Comparison of ENCODE assay signal across 9 cellular contexts in genomic region chr11:73178092-73178539, GRCh38. TPM values are rescaled to one million over a fixed set of nuclear protein-coding genes. Genes with fewer than 3 reads are reported as not detected.
DNase-seq lines count a peak whose midpoint lies in the region; ATAC-seq and TF ChIP-seq lines count a peak whose summit lies in the region.
"Had no signal": no experiment of that assay in that cellular context is flagged by ENCODE, and none has a peak within 500 bp of the region (broad histone marks: within the 10 kb centered on the region; RNA-seq: fewer than 3 reads in every experiment).

No MANE protein-coding gene starts in this region.

- H4K20me1 ChIP-seq in SK-N-SH (ENCODE audit: insufficient read depth): no peaks in the 10 kb centered on the region

- H3K4me3 ChIP-seq in CD4-positive, alpha-beta memory T cell (ENCODE audit: low read length in 2 of 2): no peak overlapping the region
- H3K4me3 ChIP-seq in SK-N-SH (ENCODE audit: low read depth in 2 of 2, low read length in 1 of 2) (no peak overlapping the region; a peak in 1 of 4 replicates), upper lobe of left lung (no peak overlapping the region)

- ATAC-seq in GM21381 (IDR thresholded peaks at IDR 0.05; ENCODE audit: unreplicated experiment) (peak; percentile 77), upper lobe of left lung (ENCODE audit: low FRiP score in 2 of 2) (peak; percentile 92 to 93)

- POLR2A ChIA-PET in CD4-positive, alpha-beta memory T cell (lab: Charles Lee; ENCODE audit: partially characterized antibody): interaction anchor here (0.5 to 2.8 kb wide), 7 partner anchors 35 to 492 kb away, joined by 3 to 27 read pairs (median 5); partner anchors contain the start of gene FCHSD2
- POLR2A ChIA-PET in SK-N-SH (lab: Yijun Ruan, JAX): interaction anchor here (1.0 to 1.1 kb wide), 2 partner anchors 36 to 347 kb away, joined by 3 to 8 read pairs; partner anchors contain the start of gene FCHSD2

- peaks cover 10% of the 10 kb centered on the region for H3K4me1 ChIP-seq in CD4-positive, alpha-beta memory T cell (ENCODE audit: insufficient read depth, low read length)
- H3K4me1 ChIP-seq in SK-N-SH (ENCODE audit: control insufficient read depth in 1 of 2, insufficient read depth in 2 of 2, low read depth in 1 of 2, low read length in 1 of 2) (peaks cover 5 to 10% of the 10 kb centered on the region in 2 experiments; a peak in 2 of 4 replicates), upper lobe of left lung (peaks cover 18 to 37% (median 25%) of the 10 kb centered on the region in 4 donors)

- TF ChIP-seq RAD21 in SK-N-SH (IDR thresholded peaks at IDR 0.05; ENCODE audit: low read length): peak; percentile 98

- DNase-seq in CD4-positive, alpha-beta memory T cell: peak; percentile 71 to 77 (median 73)
- DNase-seq in Kasumi-1 (lab: John Stamatoyannopoulos, UW): peak; percentile 84 to 88
- peak; percentile 86 for DNase-seq in SK-N-SH
- DNase-seq in activated naive CD4-positive, alpha-beta T cell treated with anti-CD3 and anti-CD28 coated beads, Interleukin-2, amount 50 U/mL, for 16 hours: peak; percentile 84
- DNase-seq in head of caudate nucleus: peak; percentile 78 to 94 (median 88)
- peak; percentile 58 for DNase-seq in progenitor cell of endocrine pancreas (ENCODE audit: low spot score, unreplicated experiment)
- peak in 1 of 2 donors; percentile 88 for DNase-seq in upper lobe of left lung

- intact Hi-C loops in CD4-positive, alpha-beta memory T cell (cut with micrococcal nuclease): loop anchor here (1.0 to 2.0 kb wide), 5 partner anchors 35 to 593 kb away; partner anchors contain the start of gene FCHSD2
- intact Hi-C loops in head of caudate nucleus (cut with DNase I): loop anchor here (5.0 kb wide), 2 partner anchors 36 to 346 kb away; partner anchors contain the start of gene FCHSD2

- WGBS in SK-N-SH (ENCODE audit: low lambda C conversion rate): 26% methylated on average over 6 of the region's 9 CpGs
- 17 to 21% methylated on average over 6 to 9 of the region's 9 CpGs for WGBS in upper lobe of left lung, 2 donors

- H3K9me2 ChIP-seq in SK-N-SH: no peaks in the 10 kb centered on the region

- peak overlapping the region in 2 of 7 donors; percentile 35 to 43 for H3K27ac Mint-ChIP-seq in CD4-positive, alpha-beta memory T cell
- no peak overlapping the region for H3K27ac Mint-ChIP-seq in progenitor cell of endocrine pancreas

- TF ChIP-seq POLR2A in upper lobe of left lung (IDR thresholded peaks at IDR 0.05): no peak

- H3K4me1 Mint-ChIP-seq in CD4-positive, alpha-beta memory T cell: peaks cover 0 to 9% (median 3%) of the 10 kb centered on the region in 4 donors
- H3K4me1 Mint-ChIP-seq in progenitor cell of endocrine pancreas (ENCODE audit: low read depth): peaks cover 12% of the 10 kb centered on the region

- no peaks in the 10 kb centered on the region for H3F3A ChIP-seq in SK-N-SH (replicated peaks; ENCODE audit: insufficient read depth)

- no peaks in the 10 kb centered on the region for H3K36me3 Mint-ChIP-seq in CD4-positive, alpha-beta memory T cell
- no peaks in the 10 kb centered on the region for H3K36me3 Mint-ChIP-seq in progenitor cell of endocrine pancreas (ENCODE audit: insufficient read depth)

- H3K4me2 ChIP-seq in SK-N-SH: no peak overlapping the region

- H2AFZ ChIP-seq in SK-N-SH (ENCODE audit: low read depth): peak overlapping the region; percentile 40; the same call in 1 of the 2 replicates

- TF ChIP-seq CTCF in SK-N-SH (IDR thresholded peaks at IDR 0.05): peak; percentile 79
- TF ChIP-seq CTCF in progenitor cell of endocrine pancreas (IDR thresholded peaks at IDR 0.05; ENCODE audit: unreplicated experiment): peak; percentile 79
- peak; percentile 79 to 93 (median 91) for TF ChIP-seq CTCF in upper lobe of left lung (IDR thresholded peaks at IDR 0.05)

- H3K9ac ChIP-seq in SK-N-SH: no peak overlapping the region

- H3K9me3 ChIP-seq in CD4-positive, alpha-beta memory T cell (ENCODE audit: control insufficient read depth in 1 of 2, low read length in 2 of 2): no peaks in the 10 kb centered on the region
- H3K9me3 ChIP-seq in SK-N-SH (no peaks in the 10 kb centered on the region), upper lobe of left lung (no peaks in the 10 kb centered on the region)

- H3K27me3 Mint-ChIP-seq in CD4-positive, alpha-beta memory T cell: peaks cover 0 to 3% of the 10 kb centered on the region in 2 donors
- H3K27me3 Mint-ChIP-seq in progenitor cell of endocrine pancreas: peaks cover 12% of the 10 kb centered on the region

- TF ChIP-seq EP300 in SK-N-SH (IDR thresholded peaks at IDR 0.05; ENCODE audit: borderline replicate concordance in 1 of 2, low read depth in 1 of 2, low read length in 1 of 2) (no peak), upper lobe of left lung (IDR thresholded peaks at IDR 0.05) (no peak)

- H3K79me2 ChIP-seq in SK-N-SH (ENCODE audit: insufficient read depth): no peaks in the 10 kb centered on the region

- CTCF ChIA-PET in CD4-positive, alpha-beta memory T cell (lab: Charles Lee; ENCODE audit: partially characterized antibody): interaction anchor here (0.6 to 7.4 kb wide), 52 partner anchors 9 to 494 kb away, joined by 3 to 161 read pairs (median 4); partner anchors contain the start of genes FCHSD2 and STARD10
- CTCF ChIA-PET in SK-N-SH (lab: Yijun Ruan, JAX): interaction anchor here (0.6 to 7.9 kb wide), 66 partner anchors 11 to 707 kb away, joined by 3 to 271 read pairs (median 4); partner anchors contain the start of genes FCHSD2 and STARD10

- no peak overlapping the region for H3K4me3 Mint-ChIP-seq in CD4-positive, alpha-beta memory T cell
- H3K4me3 Mint-ChIP-seq in progenitor cell of endocrine pancreas (ENCODE audit: low read depth): no peak overlapping the region

- H3K9me3 Mint-ChIP-seq in CD4-positive, alpha-beta memory T cell: no peaks in the 10 kb centered on the region
- peaks cover 5% of the 10 kb centered on the region for H3K9me3 Mint-ChIP-seq in progenitor cell of endocrine pancreas (ENCODE audit: low read depth)

- no peaks in the 10 kb centered on the region for H3K36me3 ChIP-seq in CD4-positive, alpha-beta memory T cell (ENCODE audit: insufficient read depth, low read length)
- H3K36me3 ChIP-seq in SK-N-SH (replicated peaks in 1 of 2; ENCODE audit: control insufficient read depth in 1 of 2, insufficient read depth in 2 of 2, low read length in 1 of 2) (no peaks in the 10 kb centered on the region), upper lobe of left lung (no peaks in the 10 kb centered on the region)

- no peaks in the 10 kb centered on the region for H3K27me3 ChIP-seq in CD4-positive, alpha-beta memory T cell (ENCODE audit: insufficient read depth, low read length)
- no peaks in the 10 kb centered on the region; the same call in 1 of the 2 replicates for H3K27me3 ChIP-seq in SK-N-SH (ENCODE audit: insufficient read depth)
- no peaks in the 10 kb centered on the region for H3K27me3 ChIP-seq in upper lobe of left lung

- no peak overlapping the region for H3K27ac ChIP-seq in CD4-positive, alpha-beta memory T cell (ENCODE audit: low read depth, low read length)
- H3K27ac ChIP-seq in SK-N-SH (ENCODE audit: low read depth in 2 of 2, low read length in 1 of 2): no peak overlapping the region
- peak overlapping the region; percentile 64 to 78 (median 70) for H3K27ac ChIP-seq in upper lobe of left lung

TF ChIP-seq in SK-N-SH, 30 proteins besides CTCF, POLR2A, EP300 and RAD21:
- TF ChIP-seq NFIC (IDR thresholded peaks at IDR 0.05; ENCODE audit: borderline replicate concordance): peak; percentile 63
- peak; percentile 46 for TF ChIP-seq CHD2 (IDR thresholded peaks at IDR 0.05; ENCODE audit: low read length, partially characterized antibody)
- peak; percentile 99 for TF ChIP-seq SMC3 (IDR thresholded peaks at IDR 0.05; ENCODE audit: low read depth, low read length)
- no peak for TF ChIP-seq EZH2phosphoT487 (IDR thresholded peaks at IDR 0.05; ENCODE audit: borderline replicate concordance, low read depth)

RNA-seq across cellular contexts. Expression of gene FCHSD2, which starts 36.0 kb away (rescaled TPM):
- 10 to 100 TPM; 47.1 to 52.0 TPM for total RNA-seq in CD4-positive, alpha-beta memory T cell
- 10 to 100 TPM in 1 of 2 donors, 1 to 10 TPM in 1; 9.5 to 22.4 TPM for polyA plus RNA-seq in CD4-positive, alpha-beta memory T cell
- polyA plus RNA-seq in SK-N-SH (2012; rRNA removed): 10.4 and 12.7 TPM in 2 replicates
- polyA plus RNA-seq in SK-N-SH (2012; cell fraction: cytosol; rRNA removed): 13.0 and 13.2 TPM in 2 replicates
- 11.8 and 20.3 TPM in 2 replicates for polyA plus RNA-seq in SK-N-SH (2012; cell fraction: nucleus; rRNA removed)
- total RNA-seq in progenitor cell of endocrine pancreas (28.4 and 35.4 TPM in 2 replicates), upper lobe of left lung (10 to 100 TPM; 22.5 to 55.6 (median 42.7) TPM)

RNA-seq across cellular contexts. Expression of gene P2RY2, which starts 40.0 kb away (rescaled TPM):
- total RNA-seq in CD4-positive, alpha-beta memory T cell: not detected
- not detected for polyA plus RNA-seq in CD4-positive, alpha-beta memory T cell
- 0.12 and 0.13 TPM in 2 replicates for polyA plus RNA-seq in SK-N-SH (2012; rRNA removed)
- 0.05 and 0.07 TPM in 2 replicates for polyA plus RNA-seq in SK-N-SH (2012; cell fraction: cytosol; rRNA removed)
- polyA plus RNA-seq in SK-N-SH (2012; cell fraction: nucleus; rRNA removed): 0.02 and 0.14 TPM in 2 replicates
- 0.55 and 0.96 TPM in 2 replicates for total RNA-seq in progenitor cell of endocrine pancreas
- 10 to 100 TPM in 4 of 6 donors, 1 to 10 TPM in 2; 7.8 to 15.0 (median 11.7) TPM for total RNA-seq in upper lobe of left lung
- total RNA-seq: T-helper 1 cell treated with Interleukin-12 subunit alpha and Interleukin-12 subunit beta and Interleukin-4 antibody, amounts not matched to agents 30 ng/mL and 1 ng/mL, for 36 hours had no signal

Comparison
In these comparisons a context has a peak if more than half of its experiments do, and no peak if none do; other contexts are left out.
1. H3K27ac ChIP-seq: peak in upper lobe of left lung (4 of 4); none in CD4-positive, alpha-beta memory T cell (single experiment) and SK-N-SH (0 of 2).
2. Peak in every context shown above with its lines, with median percentiles within 50 percentile points of each other: CTCF ChIP-seq.